In the genomic region with DNA sequence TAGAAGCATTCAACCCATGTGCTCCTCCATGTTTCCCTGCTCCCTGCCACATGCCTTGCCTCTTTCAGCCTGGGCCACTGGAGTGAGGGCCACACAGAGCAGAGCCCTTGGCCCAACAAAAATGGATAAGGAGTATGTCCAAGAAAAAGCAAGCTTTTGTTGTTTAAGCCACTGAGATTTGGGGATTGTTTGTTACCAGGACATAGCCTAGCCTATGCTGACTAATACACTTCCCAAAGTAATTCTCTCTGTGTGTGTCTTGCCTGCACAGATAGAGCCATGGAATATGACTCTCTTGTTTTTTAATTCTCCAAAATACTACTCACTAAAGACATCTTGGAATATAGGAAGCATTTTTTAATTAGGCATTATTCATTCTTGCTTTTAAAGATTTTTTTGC, we compare ENCODE assay signal across 9 cellular contexts. TPM values are rescaled to one million over a fixed set of nuclear protein-coding genes. Genes with fewer than 3 reads are reported as not detected.
"Had no signal": no experiment of that assay in that cellular context is flagged by ENCODE, and none has a peak within 500 bp of the region (broad histone marks: within the 10 kb centered on the region; RNA-seq: fewer than 3 reads in every experiment).

No MANE protein-coding gene starts in this region.

- FAIRE-seq: G401.6, GM12878, GM12891, GM12892, GM18507, GM19239 had no signal

- H3K4me3 ChIP-seq: GM12878 had no signal

- ATAC-seq: GM12878 had no signal

- DNase-seq: GDM1, GF-D8 had no signal

RNA-seq across cellular contexts. Expression of gene ITIH2, which starts 13.5 kb away (rescaled TPM):
- total RNA-seq: G401 had no signal
